ENCODE assay signal across 1 cellular context in the genomic region with DNA sequence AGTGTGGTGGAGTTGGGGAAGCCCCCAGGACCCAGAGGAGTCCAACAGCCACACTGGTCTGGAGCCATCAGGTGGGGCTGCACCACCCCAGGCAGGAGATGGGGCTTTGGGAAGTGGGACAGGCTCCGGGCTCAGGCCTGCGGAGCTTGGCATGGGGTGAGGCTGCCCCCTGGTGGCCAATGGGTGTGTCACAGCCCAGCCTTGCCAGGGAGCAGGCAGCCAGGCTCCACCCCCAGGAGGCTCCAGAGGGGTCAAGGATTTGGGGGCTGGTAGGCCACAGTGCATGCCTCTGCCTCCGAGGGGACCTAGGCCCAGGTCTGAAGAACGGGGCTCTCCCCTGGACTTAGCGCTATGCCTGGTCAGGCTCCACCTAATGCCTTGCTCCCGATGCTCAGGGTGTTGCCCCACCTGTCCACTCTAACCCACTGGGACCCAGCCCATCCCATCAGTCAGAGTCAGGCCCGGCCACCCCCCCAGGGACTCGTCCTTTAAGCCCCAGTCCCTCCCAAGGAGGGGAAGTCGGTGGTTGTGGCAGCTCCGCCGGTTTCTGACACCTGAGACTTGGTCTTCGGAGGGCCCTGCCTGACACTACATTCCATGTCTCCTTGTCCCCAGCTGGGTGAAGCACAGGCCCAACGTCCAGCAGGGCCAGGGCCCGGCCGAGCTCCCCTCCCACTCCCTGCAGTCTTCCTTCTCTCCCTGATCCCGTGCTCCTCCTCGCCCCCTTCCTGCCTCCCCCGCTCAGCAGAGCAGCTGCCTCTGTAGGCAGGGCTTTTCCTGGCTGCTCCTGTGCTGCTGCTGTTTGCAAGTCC.
A peak's percentile ranks its signal among the peaks of the same experiment; 100 is the strongest.
TF ChIP-seq lines count a peak whose summit lies in the region.

No MANE protein-coding gene starts in this region.

TF ChIP-seq in K562, 482 proteins besides CTCF, POLR2A, EP300 and RAD21 (continued from another document and continues in another):
- TF ChIP-seq, protein P1, sequence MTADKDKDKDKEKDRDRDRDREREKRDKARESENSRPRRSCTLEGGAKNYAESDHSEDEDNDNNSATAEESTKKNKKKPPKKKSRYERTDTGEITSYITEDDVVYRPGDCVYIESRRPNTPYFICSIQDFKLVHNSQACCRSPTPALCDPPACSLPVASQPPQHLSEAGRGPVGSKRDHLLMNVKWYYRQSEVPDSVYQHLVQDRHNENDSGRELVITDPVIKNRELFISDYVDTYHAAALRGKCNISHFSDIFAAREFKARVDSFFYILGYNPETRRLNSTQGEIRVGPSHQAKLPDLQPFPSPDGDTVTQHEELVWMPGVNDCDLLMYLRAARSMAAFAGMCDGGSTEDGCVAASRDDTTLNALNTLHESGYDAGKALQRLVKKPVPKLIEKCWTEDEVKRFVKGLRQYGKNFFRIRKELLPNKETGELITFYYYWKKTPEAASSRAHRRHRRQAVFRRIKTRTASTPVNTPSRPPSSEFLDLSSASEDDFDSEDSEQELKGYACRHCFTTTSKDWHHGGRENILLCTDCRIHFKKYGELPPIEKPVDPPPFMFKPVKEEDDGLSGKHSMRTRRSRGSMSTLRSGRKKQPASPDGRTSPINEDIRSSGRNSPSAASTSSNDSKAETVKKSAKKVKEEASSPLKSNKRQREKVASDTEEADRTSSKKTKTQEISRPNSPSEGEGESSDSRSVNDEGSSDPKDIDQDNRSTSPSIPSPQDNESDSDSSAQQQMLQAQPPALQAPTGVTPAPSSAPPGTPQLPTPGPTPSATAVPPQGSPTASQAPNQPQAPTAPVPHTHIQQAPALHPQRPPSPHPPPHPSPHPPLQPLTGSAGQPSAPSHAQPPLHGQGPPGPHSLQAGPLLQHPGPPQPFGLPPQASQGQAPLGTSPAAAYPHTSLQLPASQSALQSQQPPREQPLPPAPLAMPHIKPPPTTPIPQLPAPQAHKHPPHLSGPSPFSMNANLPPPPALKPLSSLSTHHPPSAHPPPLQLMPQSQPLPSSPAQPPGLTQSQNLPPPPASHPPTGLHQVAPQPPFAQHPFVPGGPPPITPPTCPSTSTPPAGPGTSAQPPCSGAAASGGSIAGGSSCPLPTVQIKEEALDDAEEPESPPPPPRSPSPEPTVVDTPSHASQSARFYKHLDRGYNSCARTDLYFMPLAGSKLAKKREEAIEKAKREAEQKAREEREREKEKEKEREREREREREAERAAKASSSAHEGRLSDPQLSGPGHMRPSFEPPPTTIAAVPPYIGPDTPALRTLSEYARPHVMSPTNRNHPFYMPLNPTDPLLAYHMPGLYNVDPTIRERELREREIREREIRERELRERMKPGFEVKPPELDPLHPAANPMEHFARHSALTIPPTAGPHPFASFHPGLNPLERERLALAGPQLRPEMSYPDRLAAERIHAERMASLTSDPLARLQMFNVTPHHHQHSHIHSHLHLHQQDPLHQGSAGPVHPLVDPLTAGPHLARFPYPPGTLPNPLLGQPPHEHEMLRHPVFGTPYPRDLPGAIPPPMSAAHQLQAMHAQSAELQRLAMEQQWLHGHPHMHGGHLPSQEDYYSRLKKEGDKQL (CRISPR knock-in tag; IDR thresholded peaks at IDR 0.05; ENCODE audit: borderline replicate concordance), result no peak
- TF ChIP-seq MYNN (IDR thresholded peaks at IDR 0.05) (peak; percentile 46; the same call in 1 of the 2 replicates), MYNN (CRISPR knock-in tag; IDR thresholded peaks at IDR 0.05) (no peak), GABPA (tag; conservative IDR thresholded peaks at IDR 0.05; ENCODE audit: low read depth) (no peak), HMGN3 (IDR thresholded peaks at IDR 0.05; ENCODE audit: borderline replicate concordance, extremely low read depth, insufficient read length, low read depth, low read length) (no peak), ZNF165 (CRISPR knock-in tag; IDR thresholded peaks at IDR 0.05; ENCODE audit: borderline replicate concordance) (no peak), CHD4 (IDR thresholded peaks at IDR 0.05; ENCODE audit: insufficient read depth, insufficient replicate concordance, low read depth, low read length, poor library complexity, severe bottlenecking) (no peak), ZNF134 (CRISPR knock-in tag; conservative IDR thresholded peaks at IDR 0.05) (no peak), NFXL1 (CRISPR knock-in tag; IDR thresholded peaks at IDR 0.05) (no peak), FUS (optimal IDR thresholded peaks at IDR 0.05; ENCODE audit: low read depth, low read length) (no peak), LARP7 (IDR thresholded peaks at IDR 0.05) (no peak), ZNF175 (CRISPR knock-in tag; IDR thresholded peaks at IDR 0.05; ENCODE audit: low read depth) (no peak), SAP30 (IDR thresholded peaks at IDR 0.05; ENCODE audit: borderline replicate concordance, insufficient read depth, low read depth, low read length, poor library complexity, severe bottlenecking) (no peak), SREBF1 (IDR thresholded peaks at IDR 0.05; ENCODE audit: borderline replicate concordance, low read depth, low read length) (0 out of 2 replicates have a peak, but pooled peaks have one; percentile 35), TEAD2 (tag; IDR thresholded peaks at IDR 0.05) (no peak), NFE2 (IDR thresholded peaks at IDR 0.05; ENCODE audit: low read depth) (no peak), ZNF444 (CRISPR knock-in tag; IDR thresholded peaks at IDR 0.05) (no peak), ZKSCAN3 (CRISPR knock-in tag; IDR thresholded peaks at IDR 0.05) (no peak), TOE1 (IDR thresholded peaks at IDR 0.05; ENCODE audit: borderline replicate concordance) (no peak), TOE1 (CRISPR knock-in tag; IDR thresholded peaks at IDR 0.05; ENCODE audit: borderline replicate concordance, low read depth) (no peak), NFIC (IDR thresholded peaks at IDR 0.05) (0 out of 2 replicates have a peak, but pooled peaks have one; percentile 22), ZNF57 (CRISPR knock-in tag; IDR thresholded peaks at IDR 0.05) (no peak), CBFA2T2 (conservative IDR thresholded peaks at IDR 0.05) (no peak), NRF1 (conservative IDR thresholded peaks at IDR 0.05 in 1 of 2, IDR thresholded peaks at IDR 0.05 in 1 of 2) (no peak), ZNF668 (CRISPR knock-in tag; IDR thresholded peaks at IDR 0.05) (no peak), ZNF695 (CRISPR knock-in tag; IDR thresholded peaks at IDR 0.05) (no peak), FOXM1 (IDR thresholded peaks at IDR 0.05; ENCODE audit: low read depth) (no peak), FOXM1 (CRISPR knock-in tag; IDR thresholded peaks at IDR 0.05; ENCODE audit: low read depth) (no peak), RHOXF2B (CRISPR knock-in tag; conservative IDR thresholded peaks at IDR 0.05) (no peak), SMC3 (conservative IDR thresholded peaks at IDR 0.05; ENCODE audit: insufficient read depth, low read depth, low read length) (peak; percentile 95), TBL1XR1 (IDR thresholded peaks at IDR 0.05; ENCODE audit: low read length in 2 of 2) (no peak), CREM (IDR thresholded peaks at IDR 0.05; ENCODE audit: low read depth) (peak; percentile 76), MAZ (CRISPR knock-in tag; conservative IDR thresholded peaks at IDR 0.05 in 1 of 2, IDR thresholded peaks at IDR 0.05 in 1 of 2) (peak; percentile 59 to 66; a peak in 3 of 4 replicates), KDM4B (IDR thresholded peaks at IDR 0.05; ENCODE audit: borderline replicate concordance in 2 of 2, low read depth in 1 of 2) (peak in 1 of 2 experiments; percentile 55; a peak in 1 of 4 replicates), ZNF224 (CRISPR knock-in tag; IDR thresholded peaks at IDR 0.05) (no peak), NFIX (CRISPR knock-in tag; IDR thresholded peaks at IDR 0.05; ENCODE audit: low read depth) (no peak), CREB1 (IDR thresholded peaks at IDR 0.05) (0 out of 2 replicates have a peak, but pooled peaks have one; percentile 14), CREB1 (CRISPR knock-in tag; IDR thresholded peaks at IDR 0.05) (no peak; the same call in 1 of the 2 replicates), ZNF785 (CRISPR knock-in tag; IDR thresholded peaks at IDR 0.05) (no peak), SOX6 (IDR thresholded peaks at IDR 0.05) (no peak), PHB (CRISPR knock-in tag; IDR thresholded peaks at IDR 0.05) (no peak), JUND (IDR thresholded peaks at IDR 0.05; ENCODE audit: borderline replicate concordance, low read depth, low read length) (peak; percentile 43; the same call in 1 of the 2 replicates), JUND (tag; IDR thresholded peaks at IDR 0.05; ENCODE audit: borderline replicate concordance, low read depth, low read length) (no peak; the same call in 2 of the 3 replicates)
- TF ChIP-seq, protein P2, sequence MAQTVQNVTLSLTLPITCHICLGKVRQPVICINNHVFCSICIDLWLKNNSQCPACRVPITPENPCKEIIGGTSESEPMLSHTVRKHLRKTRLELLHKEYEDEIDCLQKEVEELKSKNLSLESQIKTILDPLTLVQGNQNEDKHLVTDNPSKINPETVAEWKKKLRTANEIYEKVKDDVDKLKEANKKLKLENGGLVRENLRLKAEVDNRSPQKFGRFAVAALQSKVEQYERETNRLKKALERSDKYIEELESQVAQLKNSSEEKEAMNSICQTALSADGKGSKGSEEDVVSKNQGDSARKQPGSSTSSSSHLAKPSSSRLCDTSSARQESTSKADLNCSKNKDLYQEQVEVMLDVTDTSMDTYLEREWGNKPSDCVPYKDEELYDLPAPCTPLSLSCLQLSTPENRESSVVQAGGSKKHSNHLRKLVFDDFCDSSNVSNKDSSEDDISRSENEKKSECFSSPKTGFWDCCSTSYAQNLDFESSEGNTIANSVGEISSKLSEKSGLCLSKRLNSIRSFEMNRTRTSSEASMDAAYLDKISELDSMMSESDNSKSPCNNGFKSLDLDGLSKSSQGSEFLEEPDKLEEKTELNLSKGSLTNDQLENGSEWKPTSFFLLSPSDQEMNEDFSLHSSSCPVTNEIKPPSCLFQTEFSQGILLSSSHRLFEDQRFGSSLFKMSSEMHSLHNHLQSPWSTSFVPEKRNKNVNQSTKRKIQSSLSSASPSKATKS (CRISPR knock-in tag; IDR thresholded peaks at IDR 0.05), result no peak
- TF ChIP-seq, protein P3, sequence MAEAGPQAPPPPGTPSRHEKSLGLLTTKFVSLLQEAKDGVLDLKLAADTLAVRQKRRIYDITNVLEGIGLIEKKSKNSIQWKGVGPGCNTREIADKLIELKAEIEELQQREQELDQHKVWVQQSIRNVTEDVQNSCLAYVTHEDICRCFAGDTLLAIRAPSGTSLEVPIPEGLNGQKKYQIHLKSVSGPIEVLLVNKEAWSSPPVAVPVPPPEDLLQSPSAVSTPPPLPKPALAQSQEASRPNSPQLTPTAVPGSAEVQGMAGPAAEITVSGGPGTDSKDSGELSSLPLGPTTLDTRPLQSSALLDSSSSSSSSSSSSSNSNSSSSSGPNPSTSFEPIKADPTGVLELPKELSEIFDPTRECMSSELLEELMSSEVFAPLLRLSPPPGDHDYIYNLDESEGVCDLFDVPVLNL (CRISPR knock-in tag; IDR thresholded peaks at IDR 0.05; ENCODE audit: low read depth), result no peak
- TF ChIP-seq, protein P4, sequence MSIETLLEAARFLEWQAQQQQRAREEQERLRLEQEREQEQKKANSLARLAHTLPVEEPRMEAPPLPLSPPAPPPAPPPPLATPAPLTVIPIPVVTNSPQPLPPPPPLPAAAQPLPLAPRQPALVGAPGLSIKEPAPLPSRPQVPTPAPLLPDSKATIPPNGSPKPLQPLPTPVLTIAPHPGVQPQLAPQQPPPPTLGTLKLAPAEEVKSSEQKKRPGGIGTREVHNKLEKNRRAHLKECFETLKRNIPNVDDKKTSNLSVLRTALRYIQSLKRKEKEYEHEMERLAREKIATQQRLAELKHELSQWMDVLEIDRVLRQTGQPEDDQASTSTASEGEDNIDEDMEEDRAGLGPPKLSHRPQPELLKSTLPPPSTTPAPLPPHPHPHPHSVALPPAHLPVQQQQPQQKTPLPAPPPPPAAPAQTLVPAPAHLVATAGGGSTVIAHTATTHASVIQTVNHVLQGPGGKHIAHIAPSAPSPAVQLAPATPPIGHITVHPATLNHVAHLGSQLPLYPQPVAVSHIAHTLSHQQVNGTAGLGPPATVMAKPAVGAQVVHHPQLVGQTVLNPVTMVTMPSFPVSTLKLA (conservative IDR thresholded peaks at IDR 0.05), result no peak
- TF ChIP-seq, protein P5, sequence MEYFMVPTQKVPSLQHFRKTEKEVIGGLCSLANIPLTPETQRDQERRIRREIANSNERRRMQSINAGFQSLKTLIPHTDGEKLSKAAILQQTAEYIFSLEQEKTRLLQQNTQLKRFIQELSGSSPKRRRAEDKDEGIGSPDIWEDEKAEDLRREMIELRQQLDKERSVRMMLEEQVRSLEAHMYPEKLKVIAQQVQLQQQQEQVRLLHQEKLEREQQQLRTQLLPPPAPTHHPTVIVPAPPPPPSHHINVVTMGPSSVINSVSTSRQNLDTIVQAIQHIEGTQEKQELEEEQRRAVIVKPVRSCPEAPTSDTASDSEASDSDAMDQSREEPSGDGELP (CRISPR knock-in tag; IDR thresholded peaks at IDR 0.05; ENCODE audit: borderline replicate concordance), result peak; percentile 36; the same call in 1 of the 2 replicates
- TF ChIP-seq, protein P6, sequence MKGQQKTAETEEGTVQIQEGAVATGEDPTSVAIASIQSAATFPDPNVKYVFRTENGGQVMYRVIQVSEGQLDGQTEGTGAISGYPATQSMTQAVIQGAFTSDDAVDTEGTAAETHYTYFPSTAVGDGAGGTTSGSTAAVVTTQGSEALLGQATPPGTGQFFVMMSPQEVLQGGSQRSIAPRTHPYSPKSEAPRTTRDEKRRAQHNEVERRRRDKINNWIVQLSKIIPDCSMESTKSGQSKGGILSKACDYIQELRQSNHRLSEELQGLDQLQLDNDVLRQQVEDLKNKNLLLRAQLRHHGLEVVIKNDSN (CRISPR knock-in tag; IDR thresholded peaks at IDR 0.05), result 0 out of 2 replicates have a peak, but pooled peaks have one; percentile 22
- TF ChIP-seq, protein P7, sequence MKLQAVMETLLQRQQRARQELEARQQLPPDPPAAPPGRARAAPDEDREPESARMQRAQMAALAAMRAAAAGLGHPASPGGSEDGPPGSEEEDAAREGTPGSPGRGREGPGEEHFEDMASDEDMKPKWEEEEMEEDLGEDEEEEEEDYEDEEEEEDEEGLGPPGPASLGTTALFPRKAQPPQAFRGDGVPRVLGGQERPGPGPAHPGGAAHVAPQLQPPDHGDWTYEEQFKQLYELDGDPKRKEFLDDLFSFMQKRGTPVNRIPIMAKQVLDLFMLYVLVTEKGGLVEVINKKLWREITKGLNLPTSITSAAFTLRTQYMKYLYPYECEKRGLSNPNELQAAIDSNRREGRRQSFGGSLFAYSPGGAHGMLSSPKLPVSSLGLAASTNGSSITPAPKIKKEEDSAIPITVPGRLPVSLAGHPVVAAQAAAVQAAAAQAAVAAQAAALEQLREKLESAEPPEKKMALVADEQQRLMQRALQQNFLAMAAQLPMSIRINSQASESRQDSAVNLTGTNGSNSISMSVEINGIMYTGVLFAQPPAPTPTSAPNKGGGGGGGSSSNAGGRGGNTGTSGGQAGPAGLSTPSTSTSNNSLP (IDR thresholded peaks at IDR 0.05; ENCODE audit: borderline replicate concordance, low read depth, low read length), result no peak
- TF ChIP-seq, protein P8, sequence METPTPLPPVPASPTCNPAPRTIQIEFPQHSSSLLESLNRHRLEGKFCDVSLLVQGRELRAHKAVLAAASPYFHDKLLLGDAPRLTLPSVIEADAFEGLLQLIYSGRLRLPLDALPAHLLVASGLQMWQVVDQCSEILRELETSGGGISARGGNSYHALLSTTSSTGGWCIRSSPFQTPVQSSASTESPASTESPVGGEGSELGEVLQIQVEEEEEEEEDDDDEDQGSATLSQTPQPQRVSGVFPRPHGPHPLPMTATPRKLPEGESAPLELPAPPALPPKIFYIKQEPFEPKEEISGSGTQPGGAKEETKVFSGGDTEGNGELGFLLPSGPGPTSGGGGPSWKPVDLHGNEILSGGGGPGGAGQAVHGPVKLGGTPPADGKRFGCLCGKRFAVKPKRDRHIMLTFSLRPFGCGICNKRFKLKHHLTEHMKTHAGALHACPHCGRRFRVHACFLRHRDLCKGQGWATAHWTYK (CRISPR knock-in tag; IDR thresholded peaks at IDR 0.05), result peak; percentile 59; the same call in 1 of the 2 replicates
